Comparison of ENCODE assay signal across 17 cellular contexts in the genomic region with DNA sequence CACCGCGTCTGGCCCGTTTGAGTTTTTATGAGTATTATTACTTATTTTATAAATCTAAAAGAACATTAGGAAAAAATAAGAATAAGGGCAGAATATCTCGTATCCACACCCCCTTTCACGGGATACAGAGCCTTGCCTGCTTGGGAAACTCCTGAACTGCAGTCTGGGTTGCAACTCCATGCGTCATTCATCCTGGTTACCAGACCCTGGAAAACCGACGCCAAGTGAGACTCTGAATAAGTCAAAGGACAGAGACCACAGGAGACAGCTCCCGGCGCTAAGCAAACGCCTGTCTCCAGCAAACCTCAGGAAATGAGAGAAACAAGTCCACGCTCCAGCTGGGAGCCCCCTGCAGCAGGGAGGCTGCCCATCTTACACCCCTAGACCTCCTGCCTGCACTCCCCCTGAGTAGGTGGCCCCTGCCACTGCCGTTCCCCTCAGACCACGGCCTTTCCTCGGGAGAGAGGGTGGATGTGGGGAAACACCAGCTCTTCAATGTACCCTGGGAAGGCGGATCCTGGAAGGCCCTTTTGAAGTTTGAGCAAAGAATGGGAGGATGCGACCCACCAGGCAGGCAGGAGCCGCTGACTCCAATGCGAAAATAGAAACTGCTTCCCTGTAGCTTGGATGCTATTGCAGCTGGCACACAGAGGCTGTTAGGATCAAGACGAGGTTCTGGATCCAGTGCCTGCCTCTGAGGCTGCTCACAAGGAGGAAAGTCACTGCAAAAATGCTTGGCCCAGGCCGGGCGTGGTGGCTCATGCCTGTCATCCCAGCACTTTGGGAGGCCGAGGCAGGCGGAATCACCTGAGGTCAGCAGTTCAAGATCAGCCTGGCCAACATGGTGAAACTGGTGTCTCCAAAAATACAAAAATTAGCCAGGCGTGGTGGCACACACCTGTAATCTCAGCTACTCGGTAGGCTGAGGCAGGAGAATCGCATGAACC. TPM values are rescaled to one million over a fixed set of nuclear protein-coding genes. Genes with fewer than 3 reads are reported as not detected.
DNase-seq lines count a peak whose midpoint lies in the region; ATAC-seq, FAIRE-seq and TF ChIP-seq lines count a peak whose summit lies in the region.
"Had no signal": no experiment of that assay in that cellular context is flagged by ENCODE, and none has a peak within 500 bp of the region (broad histone marks: within the 10 kb centered on the region; RNA-seq: fewer than 3 reads in every experiment).

No MANE protein-coding gene starts in this region.

- DNase-seq in HT1080 (ENCODE audit: low read depth) = peak; percentile 88
- DNase-seq in astrocyte of the spinal cord (ENCODE audit: low read depth, low spot score) = peak; percentile 94
- DNase-seq in kidney = peak; percentile 59
- no peak for DNase-seq in type B pancreatic cell (ENCODE audit: extremely low spot score, unreplicated experiment)
- no peak for DNase-seq in COLO668 (lab: John Stamatoyannopoulos, UW; ENCODE audit: unreplicated experiment)
- DNase-seq: activated CD8-positive, alpha-beta memory T cell treated with anti-CD3 and anti-CD28 coated beads for 24 hours; CD4-positive, CD25-positive, alpha-beta regulatory T cell; effector CD4-positive, alpha-beta T cell; foreskin keratinocyte; NCI-H1694 treated with DMSO at 0.1 percent for 48 hours; small intestine; stimulated activated naive CD8-positive, alpha-beta T cell treated with anti-CD3 and anti-CD28 coated beads, Interleukin-15, Interleukin-2, amounts not matched to agents 100 U/mL and 50 U/mL, for 24 hours; uterus had no signal

- H3K9ac ChIP-seq in kidney (ENCODE audit: low read length in 2 of 2) = no peak overlapping the region

- peaks cover 10% of the 10 kb centered on the region in 2 donors for H3K4me1 ChIP-seq in kidney (ENCODE audit: control insufficient read depth in 1 of 2, insufficient read depth in 1 of 2, low read depth in 1 of 2, low read length in 2 of 2)

- no peaks in the 10 kb centered on the region for H3K9me3 ChIP-seq in kidney (ENCODE audit: control insufficient read depth in 1 of 2, low read length in 2 of 2)
- H3K9me3 ChIP-seq: ascending aorta, neutrophil, uterus had no signal

- peaks cover 35% of the 10 kb centered on the region for H3K4me1 Mint-ChIP-seq in type B pancreatic cell (ENCODE audit: unreplicated experiment)
- H3K4me1 Mint-ChIP-seq: CD4-positive, CD25-positive, alpha-beta regulatory T cell had no signal

- intact Hi-C loops in kidney (cut with DNase I) = no loop called here

- H3K27me3 Mint-ChIP-seq in type B pancreatic cell = no peaks in the 10 kb centered on the region

- in situ Hi-C loops in astrocyte of the spinal cord (cut with HindIII; ENCODE audit: low sequenced_read_pairs) = no loop called here

- H3K4me3 Mint-ChIP-seq in type B pancreatic cell = no peak overlapping the region
- H3K4me3 Mint-ChIP-seq: CD4-positive, CD25-positive, alpha-beta regulatory T cell had no signal

- H3K27ac ChIP-seq in kidney (ENCODE audit: low read depth in 2 of 2, low read length in 2 of 2) = no peak overlapping the region
- H3K27ac ChIP-seq: ascending aorta, foreskin keratinocyte, neutrophil had no signal

- FAIRE-seq in kidney (lab: Jason Lieb, UNC) = no peak
- FAIRE-seq: small intestine had no signal

- no peaks in the 10 kb centered on the region for H3K36me3 ChIP-seq in kidney (ENCODE audit: control insufficient read depth in 1 of 2, insufficient read depth in 2 of 2, low read length in 2 of 2)
- H3K36me3 ChIP-seq: neutrophil, uterus had no signal

- peaks cover 3% of the 10 kb centered on the region for H3K36me3 Mint-ChIP-seq in type B pancreatic cell
- H3K36me3 Mint-ChIP-seq: CD4-positive, CD25-positive, alpha-beta regulatory T cell had no signal

- H3K4me3 ChIP-seq in astrocyte of the spinal cord (ENCODE audit: low read depth, low read length) (no peak overlapping the region), kidney (ENCODE audit: low read length in 2 of 2) (no peak overlapping the region)
- H3K4me3 ChIP-seq: ascending aorta, uterus had no signal

- no peak for ATAC-seq in GM18519 (IDR thresholded peaks at IDR 0.05; ENCODE audit: low FRiP score, unreplicated experiment)
- ATAC-seq in HG02798 (IDR thresholded peaks at IDR 0.05; ENCODE audit: poor library complexity, unreplicated experiment) = no peak
- ATAC-seq: foreskin keratinocyte; stimulated activated naive CD8-positive, alpha-beta T cell treated with anti-CD3 and anti-CD28 coated beads, Interleukin-15, Interleukin-2, amounts not matched to agents 100 U/mL and 50 U/mL, for 24 hours had no signal

- H3K27ac Mint-ChIP-seq in type B pancreatic cell = peak overlapping the region; percentile 52

- no peaks in the 10 kb centered on the region for H3K9me3 Mint-ChIP-seq in type B pancreatic cell

- no peak for TF ChIP-seq CTCF in astrocyte of the spinal cord (IDR thresholded peaks at IDR 0.05; ENCODE audit: low read depth, low read length)
- TF ChIP-seq CTCF in kidney (IDR thresholded peaks at IDR 0.05; ENCODE audit: borderline replicate concordance, extremely low read depth, insufficient read depth) = no peak
- TF ChIP-seq CTCF in type B pancreatic cell (conservative IDR thresholded peaks at IDR 0.05) = no peak

RNA-seq across cellular contexts. Expression of a gene that starts 37.7 kb away (rescaled TPM):
- total RNA-seq in HT1080 (2014; rRNA removed; shearing (Covaris generic)) = 3.6 and 3.8 TPM in 2 replicates
- polyA plus RNA-seq in HT1080 (2015; cell fraction: cytosol; rRNA removed) = 3.4 and 4.1 TPM in 2 replicates
- 4.5 and 7.4 TPM in 2 replicates for polyA plus RNA-seq in HT1080 (2015; cell fraction: nucleus; rRNA removed)
- total RNA-seq in kidney (9.1 TPM), type B pancreatic cell (ENCODE audit: low replicate concordance) (7.7 and 26.6 TPM in 2 replicates)
- 3.2 TPM for polyA plus RNA-seq in kidney (ENCODE audit: insufficient read depth, low read depth, low replicate concordance)

Comparison
In these comparisons a context has a peak if more than half of its experiments do, and no peak if none do; other contexts are left out.
1. DNase-seq: peak in HT1080 (single experiment), astrocyte of the spinal cord (single experiment) and kidney (single experiment); none in type B pancreatic cell (single experiment) and COLO668 (single experiment).